Comparison of ENCODE assay signal across 9 cellular contexts in genomic region chr6:43096451-43097097, GRCh38. TPM values are rescaled to one million over a fixed set of nuclear protein-coding genes. Genes with fewer than 3 reads are reported as not detected.
DNase-seq lines count a peak whose midpoint lies in the region; ATAC-seq and TF ChIP-seq lines count a peak whose summit lies in the region.
"Had no signal": no experiment of that assay in that cellular context is flagged by ENCODE, and none has a peak within 500 bp of the region (broad histone marks: within the 10 kb centered on the region; RNA-seq: fewer than 3 reads in every experiment).

No MANE protein-coding gene starts in this region.

- H3K27ac ChIP-seq in RWPE2 (ENCODE audit: poor library complexity, severe bottlenecking) (peak overlapping the region; percentile 92), foreskin keratinocyte (peak overlapping the region; percentile 58), testis (no peak overlapping the region)

- H3K36me3 ChIP-seq in RWPE2 (ENCODE audit: low read depth) (no peaks in the 10 kb centered on the region), skeletal muscle satellite cell (ENCODE audit: insufficient read depth, low read length) (no peaks in the 10 kb centered on the region), testis (ENCODE audit: low read depth, missing control alignments) (no peaks in the 10 kb centered on the region)

- H3K9me3 ChIP-seq in RWPE2 (ENCODE audit: severe bottlenecking): no peaks in the 10 kb centered on the region
- no peaks in the 10 kb centered on the region for H3K9me3 ChIP-seq in skeletal muscle satellite cell (replicated peaks; ENCODE audit: low read length)
- H3K9me3 ChIP-seq in testis: no peaks in the 10 kb centered on the region

- H3K4me1 ChIP-seq in RWPE2 (ENCODE audit: insufficient read depth, poor library complexity, severe bottlenecking): peaks cover 33% of the 10 kb centered on the region
- H3K4me1 ChIP-seq in foreskin keratinocyte: peaks cover 25% of the 10 kb centered on the region
- peaks cover 35% of the 10 kb centered on the region for H3K4me1 ChIP-seq in skeletal muscle satellite cell (ENCODE audit: control insufficient read depth, insufficient read depth, low read length)
- H3K4me1 ChIP-seq in testis: peaks cover 17% of the 10 kb centered on the region

- intact Hi-C loops in testis (cut with DNase I; ENCODE audit: low total_unique reads): no loop called here

- ATAC-seq in RWPE2 (ENCODE audit: low read depth): peak; percentile 88
- ATAC-seq in foreskin keratinocyte: peak; percentile 90
- ATAC-seq in GM18867 (IDR thresholded peaks at IDR 0.05; ENCODE audit: unreplicated experiment): no peak

- WGBS in testis, 2 donors: 47 to 61% methylated on average over 7 to 8 of the region's 8 CpGs

- H3K4me2 ChIP-seq in skeletal muscle satellite cell (ENCODE audit: low read length): peak overlapping the region; percentile 72

- peak; percentile 13 for TF ChIP-seq POLR2A in GM18526 (IDR thresholded peaks at IDR 0.05; ENCODE audit: extremely low read depth, insufficient read length)
- no peak for TF ChIP-seq POLR2A in testis (IDR thresholded peaks at IDR 0.05)

- H3K27me3 ChIP-seq in RWPE2 (ENCODE audit: insufficient read depth, poor library complexity, severe bottlenecking): no peaks in the 10 kb centered on the region
- H3K27me3 ChIP-seq in foreskin keratinocyte: no peaks in the 10 kb centered on the region
- H3K27me3 ChIP-seq in skeletal muscle satellite cell (ENCODE audit: control insufficient read depth, insufficient read depth, low read length): no peaks in the 10 kb centered on the region
- H3K27me3 ChIP-seq in testis: no peaks in the 10 kb centered on the region

- no peak for TF ChIP-seq CTCF in RWPE2 (IDR thresholded peaks at IDR 0.05; ENCODE audit: poor library complexity, severe bottlenecking)
- TF ChIP-seq CTCF in foreskin keratinocyte (conservative IDR thresholded peaks at IDR 0.05): no peak
- TF ChIP-seq CTCF in testis (IDR thresholded peaks at IDR 0.05): no peak

- H3K4me3 ChIP-seq in RWPE2 (ENCODE audit: severe bottlenecking) (peak overlapping the region; percentile 5), skeletal muscle satellite cell (ENCODE audit: low read length) (peak overlapping the region; percentile 45), testis (no peak overlapping the region)

- H3K9ac ChIP-seq in skeletal muscle satellite cell (ENCODE audit: low read depth, low read length): peak overlapping the region; percentile 40

- DNase-seq in RWPE2 (ENCODE audit: low spot score) (peak; percentile 88), foreskin keratinocyte (peak; percentile 89 to 95), testis (no peak), middle frontal gyrus (ENCODE audit: extremely low spot score, low spot score) (no peak)
- no peak for DNase-seq in stimulated activated CD4-positive, alpha-beta T cell treated with anti-CD3 and anti-CD28 coated beads, Interleukin-1b, Interleukin-23, amount 100 ng/mL, for 48 hours
- DNase-seq: activated CD4-positive, CD25-positive, alpha-beta regulatory T cell treated with anti-CD3 and anti-CD28 coated beads, Interleukin-2, amount 50 U/mL, for 72 hours had no signal

RNA-seq across cellular contexts. Expression of gene PTK7, which starts 20.5 kb away (rescaled TPM):
- total RNA-seq in foreskin keratinocyte: 90.3 and 92.5 TPM in 2 replicates
- polyA plus RNA-seq in foreskin keratinocyte: 76.2 and 76.7 TPM in 2 replicates
- total RNA-seq in skeletal muscle satellite cell (2012; rRNA removed): 17.0 and 20.1 TPM in 2 replicates
- total RNA-seq in testis: 10 to 100 TPM; 58.8 to 68.7 TPM
- 60.8 TPM for polyA plus RNA-seq in testis (ENCODE audit: insufficient read depth, low read depth, low replicate concordance)

RNA-seq across cellular contexts. Expression of gene KLC4, which starts 37.1 kb away (rescaled TPM):
- total RNA-seq in foreskin keratinocyte: 9.0 and 11.6 TPM in 2 replicates
- polyA plus RNA-seq in foreskin keratinocyte: 9.0 and 10.7 TPM in 2 replicates
- 5.1 and 6.1 TPM in 2 replicates for total RNA-seq in skeletal muscle satellite cell (2012; rRNA removed)
- 10 to 100 TPM; 41.1 to 49.4 TPM for total RNA-seq in testis
- 63.1 TPM for polyA plus RNA-seq in testis (ENCODE audit: insufficient read depth, low read depth, low replicate concordance)

RNA-seq across cellular contexts. Expression of gene MRPL2, which starts 37.3 kb away (rescaled TPM):
- 51.7 and 58.4 TPM in 2 replicates for total RNA-seq in foreskin keratinocyte
- 87.2 and 90.8 TPM in 2 replicates for polyA plus RNA-seq in foreskin keratinocyte
- total RNA-seq in skeletal muscle satellite cell (2012; rRNA removed): 22.6 and 24.9 TPM in 2 replicates
- 10 to 100 TPM; 37.2 to 54.8 TPM for total RNA-seq in testis
- 72.8 TPM for polyA plus RNA-seq in testis (ENCODE audit: insufficient read depth, low read depth, low replicate concordance)

RNA-seq across cellular contexts. Expression of gene CUL7, which starts 42.9 kb away (rescaled TPM):
- total RNA-seq in foreskin keratinocyte (12.6 and 14.4 TPM in 2 replicates), testis (10 to 100 TPM; 23.9 to 31.5 TPM)
- polyA plus RNA-seq in foreskin keratinocyte (6.5 and 7.1 TPM in 2 replicates), testis (ENCODE audit: insufficient read depth, low read depth, low replicate concordance) (16.6 TPM)
- 29.7 and 36.5 TPM in 2 replicates for total RNA-seq in skeletal muscle satellite cell (2012; rRNA removed)

Comparison
In these comparisons a context has a peak if more than half of its experiments do, and no peak if none do; other contexts are left out.
1. DNase-seq: peak in RWPE2 (single experiment) and foreskin keratinocyte (2 of 2); none in testis (single experiment), stimulated activated CD4-positive, alpha-beta T cell treated with anti-CD3 and anti-CD28 coated beads, Interleukin-1b, Interleukin-23, amount 100 ng/mL, for 48 hours (single experiment) and middle frontal gyrus (single experiment).
2. H3K27ac ChIP-seq: peak in RWPE2 (single experiment) and foreskin keratinocyte (single experiment); none in testis (0 of 2).
3. H3K4me3 ChIP-seq: peak in RWPE2 (single experiment) and skeletal muscle satellite cell (single experiment); none in testis (0 of 2).